23 cellular contexts compared by ENCODE assay signal in genomic region chr6:100658486-100658885, GRCh38.
"Had no signal": no experiment of that assay in that cellular context is flagged by ENCODE, and none has a peak within 500 bp of the region (broad histone marks: within the 10 kb centered on the region; RNA-seq: fewer than 3 reads in every experiment).

No MANE protein-coding gene starts in this region.

- H3K9me3 ChIP-seq: adrenal gland, MG63 had no signal

- H3K9me3 Mint-ChIP-seq: activated CD4-positive, alpha-beta T cell treated with anti-CD3 and anti-CD28 coated beads, Interleukin-2, amount 10 ng/mL, durations not matched to agents 7 days and 5 days; activated naive CD4-positive, alpha-beta T cell treated with anti-CD3 and anti-CD28 coated beads for 36 hours; activated naive CD4-positive, alpha-beta T cell treated with anti-CD3 and anti-CD28 coated beads, Interleukin-2, amount 50 U/mL, for 72 hours; activated T-cell treated with anti-CD3 and anti-CD28 coated beads, Interleukin-2, amount 50 U/mL, for 24 hours; activated T-helper 2 cell treated with anti-CD3 and anti-CD28 coated beads, Interferon-gamma antibody, Interleukin-2, Interleukin-4, amounts not matched to agents 10 μg/mL and 5 μg/mL and 100 μg/mL, durations not matched to agents 14 hours and 24 hours and 36 hours; brain had no signal

- H3K27me3 Mint-ChIP-seq: activated CD4-positive, alpha-beta T cell treated with anti-CD3 and anti-CD28 coated beads for 36 hours; activated CD4-positive, alpha-beta T cell treated with anti-CD3 and anti-CD28 coated beads, Interleukin-2, amount 10 ng/mL, durations not matched to agents 7 days and 5 days; activated T-cell treated with anti-CD3 and anti-CD28 coated beads, Interleukin-2, amount 50 U/mL, for 24 hours; brain had no signal

- DNase-seq: activated CD4-positive, alpha-beta T cell treated with anti-CD3 and anti-CD28 coated beads for 36 hours; activated CD4-positive, alpha-beta T cell treated with anti-CD3 and anti-CD28 coated beads, Interleukin-2, amount 10 ng/mL, durations not matched to agents 7 days and 5 days; activated CD4-positive, alpha-beta T cell treated with anti-CD3 and anti-CD28 coated beads, Interleukin-2, amount 50 U/mL, for 48 hours; activated CD8-positive, alpha-beta T cell treated with anti-CD3 and anti-CD28 coated beads, Interleukin-2, amount 10 ng/mL, durations not matched to agents 7 days and 5 days; activated gamma-delta T cell treated with Interleukin-2 at 50 U/mL for 16 hours; activated naive CD4-positive, alpha-beta T cell treated with anti-CD3 and anti-CD28 coated beads for 36 hours; activated T-cell treated with anti-CD3 and anti-CD28 coated beads, Interleukin-2, amount 50 U/mL, for 24 hours; adrenal gland; caudate nucleus; cerebellar nuclear complex; MG63; NCI-H1048; NCI-H2171; NCI-H510A; NK-92 treated with Interleukin-12 subunit alpha and Interleukin-12 subunit beta, amount 100 ng/mL, for 24 hours; Right ventricle myocardium superior; T-helper 1 cell; T-helper 2 cell; T-helper 9 cell had no signal

- H3K27ac ChIP-seq: adrenal gland had no signal

- H3K27me3 ChIP-seq: adrenal gland, MG63 had no signal

- H3K36me3 ChIP-seq: adrenal gland had no signal

- H3K27ac Mint-ChIP-seq: activated CD4-positive, alpha-beta T cell treated with anti-CD3 and anti-CD28 coated beads for 36 hours; activated CD4-positive, alpha-beta T cell treated with anti-CD3 and anti-CD28 coated beads, Interleukin-2, amount 10 ng/mL, durations not matched to agents 7 days and 5 days; activated CD8-positive, alpha-beta T cell treated with anti-CD3 and anti-CD28 coated beads, Interleukin-2, amount 10 ng/mL, durations not matched to agents 7 days and 5 days; activated naive CD4-positive, alpha-beta T cell treated with anti-CD3 and anti-CD28 coated beads for 36 hours; activated naive CD4-positive, alpha-beta T cell treated with anti-CD3 and anti-CD28 coated beads, Interleukin-2, amount 50 U/mL, for 72 hours; activated T-cell treated with anti-CD3 and anti-CD28 coated beads, Interleukin-2, amount 50 U/mL, for 24 hours; activated T-helper 2 cell treated with anti-CD3 and anti-CD28 coated beads, Interferon-gamma antibody, Interleukin-2, Interleukin-4, amounts not matched to agents 10 μg/mL and 5 μg/mL and 100 μg/mL, durations not matched to agents 14 hours and 24 hours and 36 hours; brain had no signal

- H3K4me3 Mint-ChIP-seq: activated CD4-positive, alpha-beta T cell treated with anti-CD3 and anti-CD28 coated beads for 36 hours; activated CD4-positive, alpha-beta T cell treated with anti-CD3 and anti-CD28 coated beads, Interleukin-2, amount 10 ng/mL, durations not matched to agents 7 days and 5 days; activated CD8-positive, alpha-beta T cell treated with anti-CD3 and anti-CD28 coated beads, Interleukin-2, amount 10 ng/mL, durations not matched to agents 7 days and 5 days; activated naive CD4-positive, alpha-beta T cell treated with anti-CD3 and anti-CD28 coated beads for 36 hours; activated T-cell treated with anti-CD3 and anti-CD28 coated beads, Interleukin-2, amount 50 U/mL, for 24 hours; brain had no signal

- H3K4me3 ChIP-seq: adrenal gland, MG63 had no signal

- H3K4me1 Mint-ChIP-seq: activated CD4-positive, alpha-beta T cell treated with anti-CD3 and anti-CD28 coated beads for 36 hours; activated CD4-positive, alpha-beta T cell treated with anti-CD3 and anti-CD28 coated beads, Interleukin-2, amount 10 ng/mL, durations not matched to agents 7 days and 5 days; brain had no signal

- H3K4me1 ChIP-seq: adrenal gland had no signal

- ATAC-seq: activated CD4-positive, alpha-beta T cell treated with anti-CD3 and anti-CD28 coated beads for 36 hours; activated CD4-positive, CD25-positive, alpha-beta regulatory T cell treated with anti-CD3 and anti-CD28 coated beads, Interleukin-2, amount 50 U/mL, for 24 hours; activated CD8-positive, alpha-beta T cell treated with anti-CD3 and anti-CD28 coated beads, Interleukin-2, amount 10 ng/mL, durations not matched to agents 7 days and 5 days; activated naive CD4-positive, alpha-beta T cell treated with anti-CD3 and anti-CD28 coated beads, Interleukin-2, amount 50 U/mL, for 72 hours had no signal
